9 cellular contexts compared by ENCODE assay signal in genomic region chr15:85581495-85581894, GRCh38.
DNase-seq lines count a peak whose midpoint lies in the region; ATAC-seq, FAIRE-seq and TF ChIP-seq lines count a peak whose summit lies in the region.
"Had no signal": no experiment of that assay in that cellular context is flagged by ENCODE, and none has a peak within 500 bp of the region (broad histone marks: within the 10 kb centered on the region; RNA-seq: fewer than 3 reads in every experiment).

No MANE protein-coding gene starts in this region.

- H3K36me3 Mint-ChIP-seq in activated T-cell treated with anti-CD3 and anti-CD28 coated beads, Interleukin-2, amount 50 U/mL, for 72 hours (ENCODE audit: insufficient read depth in 2 of 2) = peaks cover 10 to 29% of the 10 kb centered on the region in 2 donors

- H3K4me3 Mint-ChIP-seq in activated T-cell treated with anti-CD3 and anti-CD28 coated beads, Interleukin-2, amount 50 U/mL, for 72 hours = peak overlapping the region; percentile 84 to 100
- H3K4me3 Mint-ChIP-seq: neural crest cell had no signal

- no peaks in the 10 kb centered on the region for H3K9me2 ChIP-seq in Karpas-422 (replicated peaks; ENCODE audit: insufficient read depth, low read length)

- no peak for FAIRE-seq in small intestine (lab: Jason Lieb, UNC)

- H3K79me2 ChIP-seq in Karpas-422 (ENCODE audit: low read length) = peaks cover 78% of the 10 kb centered on the region

- H3K9me3 Mint-ChIP-seq in activated T-cell treated with anti-CD3 and anti-CD28 coated beads, Interleukin-2, amount 50 U/mL, for 72 hours = no peaks in the 10 kb centered on the region
- H3K9me3 Mint-ChIP-seq: neural crest cell had no signal

- H4K20me1 ChIP-seq in Karpas-422 (ENCODE audit: insufficient read depth, low read depth, low read length) = no peaks in the 10 kb centered on the region

- no peak overlapping the region for H2AFZ ChIP-seq in Karpas-422 (ENCODE audit: low read length)

- 9 to 30% (median 23%) methylated on average over 5 to 8 of the region's 8 CpGs for WGBS in heart left ventricle, 4 donors
- 34 to 63% (median 37%) methylated on average over 8 of the region's 8 CpGs for WGBS in small intestine, 3 donors

- TF ChIP-seq POLR2A in heart left ventricle (IDR thresholded peaks at IDR 0.05) = no peak

- H3K9ac ChIP-seq in Karpas-422 (ENCODE audit: low read length) = no peak overlapping the region

- H3K4me1 Mint-ChIP-seq in activated T-cell treated with anti-CD3 and anti-CD28 coated beads, Interleukin-2, amount 50 U/mL, for 72 hours (ENCODE audit: low read depth) = peaks cover 66% of the 10 kb centered on the region

- H3K27me3 Mint-ChIP-seq in activated T-cell treated with anti-CD3 and anti-CD28 coated beads, Interleukin-2, amount 50 U/mL, for 72 hours (ENCODE audit: low read depth) = no peaks in the 10 kb centered on the region

- no peak overlapping the region for H3K4me2 ChIP-seq in Karpas-422 (ENCODE audit: low read depth, low read length, poor library complexity, severe bottlenecking)

- intact Hi-C loops in heart left ventricle (cut with DNase I) = loop anchor here in 7 of 10 donors (5.0 to 10.0 kb wide), 10 partner anchors 39 to 253 kb away; no protein-coding TSS in a partner anchor

- DNase-seq in Karpas-422 (no peak), heart left ventricle (peak; percentile 67 to 88 (median 76)), small intestine (peak; percentile 56), HPDE6-E6E7 (ENCODE audit: extremely low spot score) (no peak), NCI-H2029 (lab: John Stamatoyannopoulos, UW) (no peak)
- DNase-seq in activated T-cell treated with anti-CD3 and anti-CD28 coated beads, Interleukin-2, amount 50 U/mL, for 72 hours = peak; percentile 27 to 62

- no peak overlapping the region for H3K4me3 ChIP-seq in Karpas-422 (ENCODE audit: low read length)
- peak overlapping the region in 11 of 12 donors; percentile 29 to 66 (median 54) for H3K4me3 ChIP-seq in heart left ventricle
- peak overlapping the region in 1 of 2 donors; percentile 78 for H3K4me3 ChIP-seq in small intestine (ENCODE audit: low read depth in 1 of 2, low read length in 2 of 2)

- H3K27me3 ChIP-seq in Karpas-422 (ENCODE audit: low read length) (no peaks in the 10 kb centered on the region), heart left ventricle (no peaks in the 10 kb centered on the region), small intestine (ENCODE audit: control insufficient read depth in 2 of 2, insufficient read depth in 2 of 2, low read length in 2 of 2) (no peaks in the 10 kb centered on the region)

- H3K27ac Mint-ChIP-seq in activated T-cell treated with anti-CD3 and anti-CD28 coated beads, Interleukin-2, amount 50 U/mL, for 72 hours = peak overlapping the region; percentile 99

- peak overlapping the region; percentile 7; the same call in 1 of the 2 replicates for H3K27ac ChIP-seq in Karpas-422 (ENCODE audit: low read length)
- peak overlapping the region; percentile 82 to 96 (median 88) for H3K27ac ChIP-seq in heart left ventricle
- peak overlapping the region; percentile 89 to 97 for H3K27ac ChIP-seq in small intestine (ENCODE audit: low read depth in 1 of 2, low read length in 1 of 2)

- H3K36me3 ChIP-seq in Karpas-422 (ENCODE audit: insufficient read depth, low read length) = peaks cover 23% of the 10 kb centered on the region; the same call in 1 of the 2 replicates
- peaks cover 0 to 48% (median 35%) of the 10 kb centered on the region in 9 donors for H3K36me3 ChIP-seq in heart left ventricle
- H3K36me3 ChIP-seq in small intestine (ENCODE audit: control insufficient read depth in 2 of 2, insufficient read depth in 2 of 2, low read length in 2 of 2) = no peaks in the 10 kb centered on the region

- H3K9me3 ChIP-seq in Karpas-422 (ENCODE audit: low read length) = no peaks in the 10 kb centered on the region
- H3K9me3 ChIP-seq in heart left ventricle = no peaks in the 10 kb centered on the region
- H3K9me3 ChIP-seq in small intestine (ENCODE audit: control insufficient read depth, low read depth) = no peaks in the 10 kb centered on the region

- H3K4me1 ChIP-seq in Karpas-422 (ENCODE audit: low read length) (peaks cover 58% of the 10 kb centered on the region), heart left ventricle (peaks cover 17 to 99% (median 81%) of the 10 kb centered on the region in 12 donors), small intestine (ENCODE audit: control insufficient read depth in 2 of 2, insufficient read depth in 1 of 2, low read depth in 1 of 2, low read length in 1 of 2) (peaks cover 5 to 16% of the 10 kb centered on the region in 2 donors)

- no peak for TF ChIP-seq CTCF in heart left ventricle (IDR thresholded peaks at IDR 0.05)

- ATAC-seq in activated T-cell treated with anti-CD3 and anti-CD28 coated beads, Interleukin-2, amount 50 U/mL, for 72 hours (replicated peaks in 1 of 2) = peak in 1 of 2 donors; percentile 38
- ATAC-seq in heart left ventricle = peak; percentile 25 to 61 (median 51)
- ATAC-seq in GM21723 (IDR thresholded peaks at IDR 0.05; ENCODE audit: unreplicated experiment) = no peak
- ATAC-seq in GM21381 (IDR thresholded peaks at IDR 0.05; ENCODE audit: unreplicated experiment) = no peak

Comparison
In these comparisons a context has a peak if more than half of its experiments do, and no peak if none do; other contexts are left out.
1. DNase-seq: peak in activated T-cell treated with anti-CD3 and anti-CD28 coated beads, Interleukin-2, amount 50 U/mL, for 72 hours (2 of 2), heart left ventricle (5 of 5) and small intestine (single experiment); none in Karpas-422 (single experiment), HPDE6-E6E7 (single experiment) and NCI-H2029 (single experiment).
2. H3K27ac ChIP-seq: peak in every context shown above with its lines; median percentile 93 in small intestine; 88 in heart left ventricle; 7 in Karpas-422.
3. ATAC-seq: peak in heart left ventricle (4 of 4); none in GM21723 (single experiment) and GM21381 (single experiment).